ENCODE assay signal across 10 cellular contexts in the genomic region with DNA sequence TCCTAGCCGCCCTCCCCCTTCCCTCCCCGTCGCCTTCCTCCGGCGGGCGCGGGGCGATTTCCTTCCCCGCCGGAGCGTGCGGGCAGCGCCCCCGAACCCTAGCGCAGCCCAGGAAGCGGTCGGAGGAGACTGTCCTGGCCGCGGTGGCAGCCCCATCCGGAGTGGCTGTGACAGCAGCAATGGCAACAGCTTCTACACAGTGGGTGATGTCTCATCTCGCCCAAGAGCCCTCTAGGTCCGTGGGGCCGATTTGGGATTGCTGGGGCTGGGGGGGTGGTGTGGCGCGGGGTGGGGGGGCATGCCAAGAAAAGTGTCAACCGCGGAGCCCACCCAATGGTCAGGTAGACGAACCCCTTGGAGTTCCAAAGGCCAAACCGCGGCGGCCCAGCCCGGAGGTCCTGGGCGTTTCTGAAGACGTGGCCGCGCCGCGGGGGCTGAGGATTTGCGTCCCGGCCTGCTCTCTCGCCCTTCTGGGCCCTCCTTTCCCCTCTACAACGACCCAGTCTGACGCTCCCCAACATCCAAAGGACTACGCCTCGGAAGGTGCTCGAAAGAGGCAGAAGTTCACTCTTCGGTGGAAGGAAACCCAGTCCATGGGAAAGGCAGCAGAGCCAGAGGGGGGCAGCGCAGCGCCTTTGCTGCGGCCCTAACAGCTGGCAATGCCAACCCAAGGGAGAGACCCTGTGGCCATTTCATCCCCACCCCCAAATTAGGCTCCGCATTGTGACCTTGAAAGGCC. TPM values are rescaled to one million over a fixed set of nuclear protein-coding genes. Genes with fewer than 3 reads are reported as not detected.
DNase-seq lines count a peak whose midpoint lies in the region; ATAC-seq and TF ChIP-seq lines count a peak whose summit lies in the region.
"Had no signal": no experiment of that assay in that cellular context is flagged by ENCODE, and none has a peak within 500 bp of the region (broad histone marks: within the 10 kb centered on the region; RNA-seq: fewer than 3 reads in every experiment).

No MANE protein-coding gene starts in this region.

- ATAC-seq in stimulated activated naive B cell treated with anti-CD40 and anti-IgM and Interleukin-4, amounts not matched to agents 10 μg/mL and 1 μg/mL and 100 μg/mL, for 72 hours (replicated peaks) = peak; percentile 21 to 52

- TF ChIP-seq CTCF in HEK293 (tag by site-specific recombination; IDR thresholded peaks at IDR 0.05) = 0 out of 2 replicates have a peak, but pooled peaks have one; percentile 10

- H3K4me3 Mint-ChIP-seq in activated T-helper 1 cell treated with anti-CD3 and anti-CD28 coated beads, Interleukin-12 subunit alpha, Interleukin-12 subunit beta, Interleukin-2, Interleukin-4 antibody, amounts not matched to agents 30 ng/mL and 10 ng/mL and 1 ng/mL, durations not matched to agents 14 hours and 24 hours and 36 hours = peak overlapping the region; percentile 71
- peak overlapping the region; percentile 73 to 77 for H3K4me3 Mint-ChIP-seq in stimulated activated naive B cell treated with anti-CD40 and anti-IgM and Interleukin-4, amounts not matched to agents 10 μg/mL and 1 μg/mL and 100 μg/mL, for 72 hours

- CTCF ChIA-PET in HEK293 (lab: Yijun Ruan, JAX) = interaction anchor here (1.1 kb wide), 1 partner anchor 11 kb away, joined by 5 read pairs; no protein-coding TSS in a partner anchor

- peak overlapping the region; percentile 41; the same call in 1 of the 2 replicates for H3K27ac ChIP-seq in HEK293 (ENCODE audit: extremely low read depth, low read depth, low read length)

- peaks cover 10% of the 10 kb centered on the region for H3K4me1 ChIP-seq in HEK293 (ENCODE audit: control insufficient read depth, insufficient read depth, low read length)
- peaks cover 16% of the 10 kb centered on the region for H3K4me1 ChIP-seq in iPS-15b (ENCODE audit: control insufficient read depth, insufficient read depth, low read length)

- no peaks in the 10 kb centered on the region for H3K9me3 ChIP-seq in HEK293 (ENCODE audit: control insufficient read depth, insufficient read depth, low read depth, low read length)
- H3K9me3 ChIP-seq in iPS-15b (ENCODE audit: control insufficient read depth, insufficient read depth, low read length) = no peaks in the 10 kb centered on the region

- DNase-seq in activated T-helper 1 cell treated with anti-CD3 and anti-CD28 coated beads, Interleukin-12 subunit alpha, Interleukin-12 subunit beta, Interleukin-2, Interleukin-4 antibody, amounts not matched to agents 30 ng/mL and 10 ng/mL and 1 ng/mL, durations not matched to agents 14 hours and 24 hours and 36 hours (ENCODE audit: low spot score) = no peak
- DNase-seq in stimulated activated naive B cell treated with anti-CD40 and anti-IgM and Interleukin-4, amounts not matched to agents 10 μg/mL and 1 μg/mL and 100 μg/mL, for 72 hours = no peak
- no peak for DNase-seq in stimulated activated naive CD4-positive, alpha-beta T cell treated with Interleukin-2 at 50 U/mL for 16 hours (lab: John Stamatoyannopoulos, UW)
- DNase-seq in epidermal melanocyte (ENCODE audit: insufficient read length, low spot score) = no peak
- no peak for DNase-seq in dedifferentiated amniotic fluid mesenchymal stem cell (ENCODE audit: extremely low spot score)
- DNase-seq in stimulated activated CD4-positive, alpha-beta T cell treated with anti-CD3 and anti-CD28 coated beads, Interleukin-12 subunit alpha, Interleukin-12 subunit beta, amount 100 ng/mL, for 4 hours = no peak
- DNase-seq: activated CD4-positive, alpha-beta T cell treated with anti-CD3 and anti-CD28 coated beads for 48 hours had no signal

- H3K27ac Mint-ChIP-seq in activated T-helper 1 cell treated with anti-CD3 and anti-CD28 coated beads, Interleukin-12 subunit alpha, Interleukin-12 subunit beta, Interleukin-2, Interleukin-4 antibody, amounts not matched to agents 30 ng/mL and 10 ng/mL and 1 ng/mL, durations not matched to agents 14 hours and 24 hours and 36 hours = no peak overlapping the region
- no peak overlapping the region for H3K27ac Mint-ChIP-seq in stimulated activated naive B cell treated with anti-CD40 and anti-IgM and Interleukin-4, amounts not matched to agents 10 μg/mL and 1 μg/mL and 100 μg/mL, for 72 hours

- intact Hi-C loops in activated T-helper 1 cell treated with anti-CD3 and anti-CD28 coated beads, Interleukin-12 subunit alpha, Interleukin-12 subunit beta, Interleukin-2, Interleukin-4 antibody, amounts not matched to agents 30 ng/mL and 10 ng/mL and 1 ng/mL, durations not matched to agents 14 hours and 24 hours and 36 hours (cut with micrococcal nuclease) = loop anchor here (1.0 to 10.0 kb wide), 3 partner anchors 27 to 373 kb away; a partner anchor contains a TSS

- H3K27me3 ChIP-seq in iPS-15b (ENCODE audit: control insufficient read depth, insufficient read depth, low read length) = peaks cover 86% of the 10 kb centered on the region

- H3K27me3 Mint-ChIP-seq in activated T-helper 1 cell treated with anti-CD3 and anti-CD28 coated beads, Interleukin-12 subunit alpha, Interleukin-12 subunit beta, Interleukin-2, Interleukin-4 antibody, amounts not matched to agents 30 ng/mL and 10 ng/mL and 1 ng/mL, durations not matched to agents 14 hours and 24 hours and 36 hours (ENCODE audit: insufficient read depth) = peaks cover 62% of the 10 kb centered on the region
- peaks cover 51 to 72% of the 10 kb centered on the region in 2 donors for H3K27me3 Mint-ChIP-seq in stimulated activated naive B cell treated with anti-CD40 and anti-IgM and Interleukin-4, amounts not matched to agents 10 μg/mL and 1 μg/mL and 100 μg/mL, for 72 hours

- no peaks in the 10 kb centered on the region for H3K4me1 Mint-ChIP-seq in activated T-helper 1 cell treated with anti-CD3 and anti-CD28 coated beads, Interleukin-12 subunit alpha, Interleukin-12 subunit beta, Interleukin-2, Interleukin-4 antibody, amounts not matched to agents 30 ng/mL and 10 ng/mL and 1 ng/mL, durations not matched to agents 14 hours and 24 hours and 36 hours (ENCODE audit: low read depth)
- H3K4me1 Mint-ChIP-seq in stimulated activated naive B cell treated with anti-CD40 and anti-IgM and Interleukin-4, amounts not matched to agents 10 μg/mL and 1 μg/mL and 100 μg/mL, for 72 hours = peaks cover 7 to 15% of the 10 kb centered on the region in 2 donors

- H3K9ac ChIP-seq in iPS-15b (ENCODE audit: low read depth, low read length) = no peak overlapping the region

- H3K9me3 Mint-ChIP-seq in activated T-helper 1 cell treated with anti-CD3 and anti-CD28 coated beads, Interleukin-12 subunit alpha, Interleukin-12 subunit beta, Interleukin-2, Interleukin-4 antibody, amounts not matched to agents 30 ng/mL and 10 ng/mL and 1 ng/mL, durations not matched to agents 14 hours and 24 hours and 36 hours = no peaks in the 10 kb centered on the region
- no peaks in the 10 kb centered on the region for H3K9me3 Mint-ChIP-seq in stimulated activated naive B cell treated with anti-CD40 and anti-IgM and Interleukin-4, amounts not matched to agents 10 μg/mL and 1 μg/mL and 100 μg/mL, for 72 hours

- H3K36me3 ChIP-seq in HEK293 (ENCODE audit: control insufficient read depth in 2 of 2, insufficient read depth in 1 of 2, low read length in 2 of 2) (peaks cover 3 to 14% of the 10 kb centered on the region in 2 experiments; a peak in 2 of 3 replicates), iPS-15b (ENCODE audit: control insufficient read depth, insufficient read depth, low read length) (no peaks in the 10 kb centered on the region)

- H3K4me3 ChIP-seq in HEK293 (ENCODE audit: low read depth, low read length) (peak overlapping the region; percentile 96), iPS-15b (ENCODE audit: low read depth, low read length) (peak overlapping the region; percentile 50)

- POLR2A ChIA-PET in HEK293 (lab: Yijun Ruan, JAX) = interaction anchor here (0.6 to 1.0 kb wide), 5 partner anchors 12 to 765 kb away, joined by 3 to 6 read pairs (median 3); a partner anchor contains a TSS

- H3K36me3 Mint-ChIP-seq in activated T-helper 1 cell treated with anti-CD3 and anti-CD28 coated beads, Interleukin-12 subunit alpha, Interleukin-12 subunit beta, Interleukin-2, Interleukin-4 antibody, amounts not matched to agents 30 ng/mL and 10 ng/mL and 1 ng/mL, durations not matched to agents 14 hours and 24 hours and 36 hours (ENCODE audit: low read depth) = no peaks in the 10 kb centered on the region
- no peaks in the 10 kb centered on the region for H3K36me3 Mint-ChIP-seq in stimulated activated naive B cell treated with anti-CD40 and anti-IgM and Interleukin-4, amounts not matched to agents 10 μg/mL and 1 μg/mL and 100 μg/mL, for 72 hours

TF ChIP-seq in HEK293, 187 proteins besides CTCF, POLR2A, EP300 and RAD21 (continues in another document):
- TF ChIP-seq SP2 (tag by site-specific recombination; IDR thresholded peaks at IDR 0.05) (no peak), ZNF747 (tag by site-specific recombination; IDR thresholded peaks at IDR 0.05) (no peak), ZBTB8A (tag by site-specific recombination; IDR thresholded peaks at IDR 0.05) (peak; percentile 25; the same call in 1 of the 2 replicates)
- TF ChIP-seq, protein P1, sequence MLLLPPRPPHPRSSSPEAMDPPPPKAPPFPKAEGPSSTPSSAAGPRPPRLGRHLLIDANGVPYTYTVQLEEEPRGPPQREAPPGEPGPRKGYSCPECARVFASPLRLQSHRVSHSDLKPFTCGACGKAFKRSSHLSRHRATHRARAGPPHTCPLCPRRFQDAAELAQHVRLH (tag by site-specific recombination; IDR thresholded peaks at IDR 0.05) = 0 out of 2 replicates have a peak, but pooled peaks have one; percentile 34
- TF ChIP-seq, protein P2, sequence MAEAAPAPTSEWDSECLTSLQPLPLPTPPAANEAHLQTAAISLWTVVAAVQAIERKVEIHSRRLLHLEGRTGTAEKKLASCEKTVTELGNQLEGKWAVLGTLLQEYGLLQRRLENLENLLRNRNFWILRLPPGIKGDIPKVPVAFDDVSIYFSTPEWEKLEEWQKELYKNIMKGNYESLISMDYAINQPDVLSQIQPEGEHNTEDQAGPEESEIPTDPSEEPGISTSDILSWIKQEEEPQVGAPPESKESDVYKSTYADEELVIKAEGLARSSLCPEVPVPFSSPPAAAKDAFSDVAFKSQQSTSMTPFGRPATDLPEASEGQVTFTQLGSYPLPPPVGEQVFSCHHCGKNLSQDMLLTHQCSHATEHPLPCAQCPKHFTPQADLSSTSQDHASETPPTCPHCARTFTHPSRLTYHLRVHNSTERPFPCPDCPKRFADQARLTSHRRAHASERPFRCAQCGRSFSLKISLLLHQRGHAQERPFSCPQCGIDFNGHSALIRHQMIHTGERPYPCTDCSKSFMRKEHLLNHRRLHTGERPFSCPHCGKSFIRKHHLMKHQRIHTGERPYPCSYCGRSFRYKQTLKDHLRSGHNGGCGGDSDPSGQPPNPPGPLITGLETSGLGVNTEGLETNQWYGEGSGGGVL (tag by site-specific recombination; IDR thresholded peaks at IDR 0.05) = peak; percentile 4; the same call in 1 of the 2 replicates

RNA-seq across cellular contexts. Expression of a gene that starts 0.6 kb away (rescaled TPM):
- 5.6 and 8.1 TPM in 2 replicates for total RNA-seq in activated T-helper 1 cell treated with anti-CD3 and anti-CD28 coated beads, Interleukin-12 subunit alpha, Interleukin-12 subunit beta, Interleukin-2, Interleukin-4 antibody, amounts not matched to agents 30 ng/mL and 10 ng/mL and 1 ng/mL, durations not matched to agents 14 hours and 24 hours and 36 hours

RNA-seq across cellular contexts. Expression of a gene that starts 27.2 kb away (rescaled TPM):
- total RNA-seq in activated T-helper 1 cell treated with anti-CD3 and anti-CD28 coated beads, Interleukin-12 subunit alpha, Interleukin-12 subunit beta, Interleukin-2, Interleukin-4 antibody, amounts not matched to agents 30 ng/mL and 10 ng/mL and 1 ng/mL, durations not matched to agents 14 hours and 24 hours and 36 hours = not detected in 2 replicates
- total RNA-seq: liver had no signal
